ENCODE assay signal across 19 cellular contexts in genomic region chr11:10394229-10395100, GRCh38.
A peak's percentile ranks its signal among the peaks of the same experiment; 100 is the strongest.
DNase-seq lines count a peak whose midpoint lies in the region; ATAC-seq and TF ChIP-seq lines count a peak whose summit lies in the region.
"Had no signal": no experiment of that assay in that cellular context is flagged by ENCODE, and none has a peak within 500 bp of the region (broad histone marks: within the 10 kb centered on the region; RNA-seq: fewer than 3 reads in every experiment).

No MANE protein-coding gene starts in this region.

- no peaks in the 10 kb centered on the region for H3K36me3 ChIP-seq in body of pancreas (replicated peaks in 1 of 2; ENCODE audit: insufficient read depth in 1 of 2, low read depth in 2 of 2)
- no peaks in the 10 kb centered on the region for H3K36me3 ChIP-seq in hepatocyte (replicated peaks; ENCODE audit: insufficient read depth, low read depth)
- no peaks in the 10 kb centered on the region for H3K36me3 ChIP-seq in effector memory CD4-positive, alpha-beta T cell (ENCODE audit: control insufficient read depth, insufficient read depth, low read length)

- no peak overlapping the region for H2AFZ ChIP-seq in hepatocyte

- 44 to 51% methylated on average over 13 of the region's 13 CpGs for whole genome bisulfite sequencing in body of pancreas, 2 donors
- WGBS in hepatocyte (ENCODE audit: low lambda C conversion rate, missing lambda C conversion rate), result 72% methylated on average over 13 of the region's 13 CpGs

- H3K9me3 ChIP-seq in body of pancreas (no peaks in the 10 kb centered on the region), hepatocyte (ENCODE audit: low read depth) (no peaks in the 10 kb centered on the region)
- H3K9me3 ChIP-seq in effector memory CD4-positive, alpha-beta T cell (ENCODE audit: control insufficient read depth, low read length), result no peaks in the 10 kb centered on the region

- no peak overlapping the region for H3K4me2 ChIP-seq in hepatocyte

- TF ChIP-seq CTCF in body of pancreas (IDR thresholded peaks at IDR 0.05) (no peak), hepatocyte (IDR thresholded peaks at IDR 0.05; ENCODE audit: poor library complexity) (no peak)

- no peak for TF ChIP-seq POLR2A in body of pancreas (IDR thresholded peaks at IDR 0.05)

- H3K4me3 ChIP-seq in body of pancreas, result no peak overlapping the region
- no peak overlapping the region for H3K4me3 ChIP-seq in hepatocyte
- no peak overlapping the region for H3K4me3 ChIP-seq in effector memory CD4-positive, alpha-beta T cell (ENCODE audit: insufficient read depth, low read depth, low read length, poor library complexity, severe bottlenecking)
- H3K4me3 ChIP-seq: skin epidermis had no signal

- H3K27me3 ChIP-seq in body of pancreas, result no peaks in the 10 kb centered on the region
- no peaks in the 10 kb centered on the region for H3K27me3 ChIP-seq in hepatocyte
- H3K27me3 ChIP-seq in effector memory CD4-positive, alpha-beta T cell (replicated peaks; ENCODE audit: control insufficient read depth, insufficient read depth, low read length, poor library complexity, severe bottlenecking), result no peaks in the 10 kb centered on the region

- H3K9me2 ChIP-seq in hepatocyte (replicated peaks; ENCODE audit: insufficient read depth), result no peaks in the 10 kb centered on the region

- peak; percentile 84 for ATAC-seq in body of pancreas
- ATAC-seq: activated T-cell treated with anti-CD3 and anti-CD28 coated beads, Interleukin-2, amount 50 U/mL, for 4 hours; HCT116 had no signal

- intact Hi-C loops in body of pancreas (cut with DNase I), result no loop called here

- H3K4me1 ChIP-seq in body of pancreas, result peaks cover 8% of the 10 kb centered on the region
- peaks cover 20% of the 10 kb centered on the region for H3K4me1 ChIP-seq in hepatocyte (ENCODE audit: insufficient read depth)
- no peaks in the 10 kb centered on the region for H3K4me1 ChIP-seq in effector memory CD4-positive, alpha-beta T cell (ENCODE audit: control insufficient read depth, insufficient read depth, low read length, poor library complexity, severe bottlenecking)

- no peaks in the 10 kb centered on the region for H4K20me1 ChIP-seq in hepatocyte (ENCODE audit: insufficient read depth, poor library complexity, severe bottlenecking)

- DNase-seq in DMS53 (lab: John Stamatoyannopoulos, UW) (peak; percentile 14), DMS53 treated with DMSO at 0.1 percent for 48 hours (lab: John Stamatoyannopoulos, UW; ENCODE audit: unreplicated experiment) (no peak), body of pancreas (peak in 2 of 4 donors; percentile 22 to 38), hepatocyte (ENCODE audit: low spot score) (peak; percentile 38), inferior parietal cortex (ENCODE audit: extremely low spot score) (no peak), iPS-NIHi11 (ENCODE audit: low spot score) (no peak), SW480 (ENCODE audit: low spot score) (no peak)
- no peak for DNase-seq in effector memory CD4-positive, alpha-beta T cell
- DNase-seq: 8988T; activated CD4-positive, alpha-beta T cell treated with anti-CD3 and anti-CD28 coated beads, Interleukin-2, amount 50 U/mL, for 4 hours; activated T-cell treated with anti-CD3 and anti-CD28 coated beads, Interleukin-2, amount 50 U/mL, for 4 hours; effector CD8-positive, alpha-beta T cell; Karpas-422; left ventricle myocardium superior; NCI-H1417; stimulated activated CD4-positive, alpha-beta T cell treated with anti-CD3 and anti-CD28 coated beads, Interleukin-4, amount 100 ng/mL, for 4 hours; stimulated activated CD8-positive, alpha-beta memory T cell treated with anti-CD3 and anti-CD28 coated beads, Interleukin-4, amount 100 ng/mL, for 48 hours had no signal

- H3K27ac ChIP-seq in body of pancreas (peak overlapping the region in 2 of 4 donors; percentile 14 to 51), hepatocyte (peak overlapping the region; percentile 15)
- H3K27ac ChIP-seq in effector memory CD4-positive, alpha-beta T cell (ENCODE audit: insufficient read depth, low read length, poor library complexity, severe bottlenecking), result no peak overlapping the region

- no peaks in the 10 kb centered on the region for H3K79me2 ChIP-seq in hepatocyte

Comparison
In these comparisons a context has a peak if more than half of its experiments do, and no peak if none do; other contexts are left out.
1. DNase-seq: peak in DMS53 (single experiment) and hepatocyte (single experiment); none in DMS53 treated with DMSO at 0.1 percent for 48 hours (single experiment), effector memory CD4-positive, alpha-beta T cell (0 of 3), inferior parietal cortex (single experiment), iPS-NIHi11 (single experiment) and SW480 (single experiment).